Comparison of ENCODE assay signal across 1 cellular context in the genomic region with DNA sequence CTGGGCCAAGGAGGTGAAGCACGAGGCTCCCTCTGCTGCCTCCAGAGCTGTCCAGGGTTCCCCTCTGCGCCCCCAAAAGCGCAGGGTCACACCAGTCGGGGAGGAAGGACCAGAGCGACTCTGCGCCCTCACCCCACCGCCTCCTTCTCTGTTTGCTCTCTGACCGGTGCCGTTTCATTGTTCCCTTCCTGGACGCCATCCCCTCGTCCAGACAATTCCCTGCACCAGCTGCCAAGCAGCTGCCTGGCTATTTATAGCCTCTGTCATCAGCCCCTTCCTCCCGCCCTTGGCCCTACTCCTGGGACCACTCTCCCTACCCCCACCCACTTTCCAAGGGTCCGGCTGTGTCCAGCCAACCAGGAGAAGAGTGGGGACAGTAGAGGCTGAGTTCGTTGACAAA.
TF ChIP-seq lines count a peak whose summit lies in the region.

No MANE protein-coding gene starts in this region.

TF ChIP-seq in WTC11, 78 proteins besides CTCF, POLR2A, EP300 and RAD21 (continued from another document):
- TF ChIP-seq, protein P1, sequence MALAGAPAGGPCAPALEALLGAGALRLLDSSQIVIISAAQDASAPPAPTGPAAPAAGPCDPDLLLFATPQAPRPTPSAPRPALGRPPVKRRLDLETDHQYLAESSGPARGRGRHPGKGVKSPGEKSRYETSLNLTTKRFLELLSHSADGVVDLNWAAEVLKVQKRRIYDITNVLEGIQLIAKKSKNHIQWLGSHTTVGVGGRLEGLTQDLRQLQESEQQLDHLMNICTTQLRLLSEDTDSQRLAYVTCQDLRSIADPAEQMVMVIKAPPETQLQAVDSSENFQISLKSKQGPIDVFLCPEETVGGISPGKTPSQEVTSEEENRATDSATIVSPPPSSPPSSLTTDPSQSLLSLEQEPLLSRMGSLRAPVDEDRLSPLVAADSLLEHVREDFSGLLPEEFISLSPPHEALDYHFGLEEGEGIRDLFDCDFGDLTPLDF (CRISPR knock-in tag; IDR thresholded peaks at IDR 0.05) = no peak
- TF ChIP-seq ZNF263 (CRISPR knock-in tag; IDR thresholded peaks at IDR 0.05; ENCODE audit: low read depth) = no peak
- TF ChIP-seq, protein P2, sequence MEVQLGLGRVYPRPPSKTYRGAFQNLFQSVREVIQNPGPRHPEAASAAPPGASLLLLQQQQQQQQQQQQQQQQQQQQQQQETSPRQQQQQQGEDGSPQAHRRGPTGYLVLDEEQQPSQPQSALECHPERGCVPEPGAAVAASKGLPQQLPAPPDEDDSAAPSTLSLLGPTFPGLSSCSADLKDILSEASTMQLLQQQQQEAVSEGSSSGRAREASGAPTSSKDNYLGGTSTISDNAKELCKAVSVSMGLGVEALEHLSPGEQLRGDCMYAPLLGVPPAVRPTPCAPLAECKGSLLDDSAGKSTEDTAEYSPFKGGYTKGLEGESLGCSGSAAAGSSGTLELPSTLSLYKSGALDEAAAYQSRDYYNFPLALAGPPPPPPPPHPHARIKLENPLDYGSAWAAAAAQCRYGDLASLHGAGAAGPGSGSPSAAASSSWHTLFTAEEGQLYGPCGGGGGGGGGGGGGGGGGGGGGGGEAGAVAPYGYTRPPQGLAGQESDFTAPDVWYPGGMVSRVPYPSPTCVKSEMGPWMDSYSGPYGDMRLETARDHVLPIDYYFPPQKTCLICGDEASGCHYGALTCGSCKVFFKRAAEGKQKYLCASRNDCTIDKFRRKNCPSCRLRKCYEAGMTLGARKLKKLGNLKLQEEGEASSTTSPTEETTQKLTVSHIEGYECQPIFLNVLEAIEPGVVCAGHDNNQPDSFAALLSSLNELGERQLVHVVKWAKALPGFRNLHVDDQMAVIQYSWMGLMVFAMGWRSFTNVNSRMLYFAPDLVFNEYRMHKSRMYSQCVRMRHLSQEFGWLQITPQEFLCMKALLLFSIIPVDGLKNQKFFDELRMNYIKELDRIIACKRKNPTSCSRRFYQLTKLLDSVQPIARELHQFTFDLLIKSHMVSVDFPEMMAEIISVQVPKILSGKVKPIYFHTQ (CRISPR knock-in tag; IDR thresholded peaks at IDR 0.05) = no peak
- TF ChIP-seq, protein P3, sequence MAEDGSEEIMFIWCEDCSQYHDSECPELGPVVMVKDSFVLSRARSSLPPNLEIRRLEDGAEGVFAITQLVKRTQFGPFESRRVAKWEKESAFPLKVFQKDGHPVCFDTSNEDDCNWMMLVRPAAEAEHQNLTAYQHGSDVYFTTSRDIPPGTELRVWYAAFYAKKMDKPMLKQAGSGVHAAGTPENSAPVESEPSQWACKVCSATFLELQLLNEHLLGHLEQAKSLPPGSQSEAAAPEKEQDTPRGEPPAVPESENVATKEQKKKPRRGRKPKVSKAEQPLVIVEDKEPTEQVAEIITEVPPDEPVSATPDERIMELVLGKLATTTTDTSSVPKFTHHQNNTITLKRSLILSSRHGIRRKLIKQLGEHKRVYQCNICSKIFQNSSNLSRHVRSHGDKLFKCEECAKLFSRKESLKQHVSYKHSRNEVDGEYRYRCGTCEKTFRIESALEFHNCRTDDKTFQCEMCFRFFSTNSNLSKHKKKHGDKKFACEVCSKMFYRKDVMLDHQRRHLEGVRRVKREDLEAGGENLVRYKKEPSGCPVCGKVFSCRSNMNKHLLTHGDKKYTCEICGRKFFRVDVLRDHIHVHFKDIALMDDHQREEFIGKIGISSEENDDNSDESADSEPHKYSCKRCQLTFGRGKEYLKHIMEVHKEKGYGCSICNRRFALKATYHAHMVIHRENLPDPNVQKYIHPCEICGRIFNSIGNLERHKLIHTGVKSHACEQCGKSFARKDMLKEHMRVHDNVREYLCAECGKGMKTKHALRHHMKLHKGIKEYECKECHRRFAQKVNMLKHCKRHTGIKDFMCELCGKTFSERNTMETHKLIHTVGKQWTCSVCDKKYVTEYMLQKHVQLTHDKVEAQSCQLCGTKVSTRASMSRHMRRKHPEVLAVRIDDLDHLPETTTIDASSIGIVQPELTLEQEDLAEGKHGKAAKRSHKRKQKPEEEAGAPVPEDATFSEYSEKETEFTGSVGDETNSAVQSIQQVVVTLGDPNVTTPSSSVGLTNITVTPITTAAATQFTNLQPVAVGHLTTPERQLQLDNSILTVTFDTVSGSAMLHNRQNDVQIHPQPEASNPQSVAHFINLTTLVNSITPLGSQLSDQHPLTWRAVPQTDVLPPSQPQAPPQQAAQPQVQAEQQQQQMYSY (CRISPR knock-in tag; IDR thresholded peaks at IDR 0.05) = no peak
